Comparison of ENCODE assay signal across 21 cellular contexts in genomic region chr22:37184816-37185541, GRCh38. TPM values are rescaled to one million over a fixed set of nuclear protein-coding genes. Genes with fewer than 3 reads are reported as not detected.
A peak's percentile ranks its signal among the peaks of the same experiment; 100 is the strongest.
DNase-seq lines count a peak whose midpoint lies in the region; ATAC-seq and TF ChIP-seq lines count a peak whose summit lies in the region.
"Had no signal": no experiment of that assay in that cellular context is flagged by ENCODE, and none has a peak within 500 bp of the region (broad histone marks: within the 10 kb centered on the region; RNA-seq: fewer than 3 reads in every experiment).

No MANE protein-coding gene starts in this region.

- WGBS in psoas muscle, 3 donors = 89 to 94% (median 94%) methylated on average over 18 of the region's 18 CpGs

- CTCF ChIA-PET in activated naive CD4-positive, alpha-beta T cell treated with anti-CD3 and anti-CD28 coated beads, Interleukin-2, amount 10 ng/mL, durations not matched to agents 7 days and 5 days (lab: Charles Lee) = interaction anchor here (1.1 to 1.5 kb wide), 2 partner anchors 13 kb away, joined by 3 to 4 read pairs; no protein-coding TSS in a partner anchor
- CTCF ChIA-PET in activated naive CD4-positive, alpha-beta T cell treated with anti-CD3 and anti-CD28 coated beads for 36 hours (lab: Charles Lee) = interaction anchor here (0.6 to 2.2 kb wide), 2 partner anchors 12 to 45 kb away, joined by 3 to 4 read pairs; no protein-coding TSS in a partner anchor

- H3K4me1 ChIP-seq in left ventricle myocardium inferior (peaks cover 53% of the 10 kb centered on the region), psoas muscle (peaks cover 38% of the 10 kb centered on the region)

- H3K9me3 ChIP-seq in left ventricle myocardium inferior (replicated peaks) = no peaks in the 10 kb centered on the region
- no peaks in the 10 kb centered on the region for H3K9me3 ChIP-seq in psoas muscle
- H3K9me3 ChIP-seq: colonic mucosa, stomach, uterus had no signal

- H3K36me3 ChIP-seq in left ventricle myocardium inferior (no peaks in the 10 kb centered on the region), psoas muscle (ENCODE audit: insufficient read depth in 1 of 2, low read depth in 1 of 2) (no peaks in the 10 kb centered on the region)
- H3K36me3 ChIP-seq: colonic mucosa, uterus had no signal

- ATAC-seq in psoas muscle (no peak), HG02623 (IDR thresholded peaks at IDR 0.05; ENCODE audit: unreplicated experiment) (no peak), HG02759 (IDR thresholded peaks at IDR 0.05; ENCODE audit: unreplicated experiment) (no peak)

- DNase-seq in activated naive CD4-positive, alpha-beta T cell treated with anti-CD3 and anti-CD28 coated beads, Interleukin-2, amount 10 ng/mL, durations not matched to agents 7 days and 5 days = no peak
- DNase-seq in activated naive CD4-positive, alpha-beta T cell treated with anti-CD3 and anti-CD28 coated beads for 36 hours = no peak
- DNase-seq in left ventricle myocardium inferior (peak; percentile 12), psoas muscle (peak; percentile 6 to 47)
- DNase-seq: anterior cingulate cortex, colonic mucosa, DMS53, HCEC 1CT, NCI-H146, stomach, SW 1271, uterus had no signal

- H3K27ac Mint-ChIP-seq in activated naive CD4-positive, alpha-beta T cell treated with anti-CD3 and anti-CD28 coated beads, Interleukin-2, amount 10 ng/mL, durations not matched to agents 7 days and 5 days = peak overlapping the region; percentile 58
- no peak overlapping the region for H3K27ac Mint-ChIP-seq in activated naive CD4-positive, alpha-beta T cell treated with anti-CD3 and anti-CD28 coated beads for 36 hours

- no peaks in the 10 kb centered on the region for H3K9me3 Mint-ChIP-seq in activated naive CD4-positive, alpha-beta T cell treated with anti-CD3 and anti-CD28 coated beads, Interleukin-2, amount 10 ng/mL, durations not matched to agents 7 days and 5 days
- no peaks in the 10 kb centered on the region for H3K9me3 Mint-ChIP-seq in activated naive CD4-positive, alpha-beta T cell treated with anti-CD3 and anti-CD28 coated beads for 36 hours
- H3K9me3 Mint-ChIP-seq: activated T-helper 2 cell treated with anti-CD3 and anti-CD28 coated beads, Interferon-gamma antibody, Interleukin-2, Interleukin-4, amounts not matched to agents 10 μg/mL and 5 μg/mL and 100 μg/mL, durations not matched to agents 14 hours and 24 hours and 36 hours had no signal

- H3K27me3 Mint-ChIP-seq in activated naive CD4-positive, alpha-beta T cell treated with anti-CD3 and anti-CD28 coated beads, Interleukin-2, amount 10 ng/mL, durations not matched to agents 7 days and 5 days = peaks cover 3% of the 10 kb centered on the region
- no peaks in the 10 kb centered on the region for H3K27me3 Mint-ChIP-seq in activated naive CD4-positive, alpha-beta T cell treated with anti-CD3 and anti-CD28 coated beads for 36 hours (ENCODE audit: low read depth)

- H3K27me3 ChIP-seq in left ventricle myocardium inferior (ENCODE audit: low read depth) (no peaks in the 10 kb centered on the region), psoas muscle (ENCODE audit: insufficient read depth in 3 of 3, low read length in 2 of 3) (no peaks in the 10 kb centered on the region)
- H3K27me3 ChIP-seq: colonic mucosa, stomach, uterus had no signal

- no peak for TF ChIP-seq CTCF in left ventricle myocardium inferior (IDR thresholded peaks at IDR 0.05; ENCODE audit: borderline replicate concordance)
- no peak for TF ChIP-seq CTCF in psoas muscle (IDR thresholded peaks at IDR 0.05)

- H3K27ac ChIP-seq in left ventricle myocardium inferior (replicated peaks) = no peak overlapping the region
- no peak overlapping the region for H3K27ac ChIP-seq in psoas muscle
- H3K27ac ChIP-seq: C4-2B, colonic mucosa, stomach, uterus had no signal

- H3K4me3 ChIP-seq in left ventricle myocardium inferior (no peak overlapping the region), psoas muscle (no peak overlapping the region)
- H3K4me3 ChIP-seq: colonic mucosa, stomach, uterus had no signal

- no peak overlapping the region for H3K4me3 Mint-ChIP-seq in activated naive CD4-positive, alpha-beta T cell treated with anti-CD3 and anti-CD28 coated beads, Interleukin-2, amount 10 ng/mL, durations not matched to agents 7 days and 5 days
- H3K4me3 Mint-ChIP-seq in activated naive CD4-positive, alpha-beta T cell treated with anti-CD3 and anti-CD28 coated beads for 36 hours = no peak overlapping the region

- intact Hi-C loops in activated naive CD4-positive, alpha-beta T cell treated with anti-CD3 and anti-CD28 coated beads for 36 hours (cut with micrococcal nuclease) = no loop called here
- intact Hi-C loops in left ventricle myocardium inferior (cut with micrococcal nuclease) = no loop called here
- intact Hi-C loops in psoas muscle (cut with DNase I) = no loop called here

- H3K4me1 Mint-ChIP-seq in activated naive CD4-positive, alpha-beta T cell treated with anti-CD3 and anti-CD28 coated beads, Interleukin-2, amount 10 ng/mL, durations not matched to agents 7 days and 5 days = peaks cover 61% of the 10 kb centered on the region
- H3K4me1 Mint-ChIP-seq in activated naive CD4-positive, alpha-beta T cell treated with anti-CD3 and anti-CD28 coated beads for 36 hours (ENCODE audit: low read depth) = peaks cover 26% of the 10 kb centered on the region

- H3K36me3 Mint-ChIP-seq in activated naive CD4-positive, alpha-beta T cell treated with anti-CD3 and anti-CD28 coated beads, Interleukin-2, amount 10 ng/mL, durations not matched to agents 7 days and 5 days = peaks cover 6% of the 10 kb centered on the region
- peaks cover 2% of the 10 kb centered on the region for H3K36me3 Mint-ChIP-seq in activated naive CD4-positive, alpha-beta T cell treated with anti-CD3 and anti-CD28 coated beads for 36 hours (ENCODE audit: low read depth)

RNA-seq across cellular contexts. Expression of gene C1QTNF6, which starts 3.1 kb away (rescaled TPM):
- 10 to 100 TPM; 13.4 to 13.6 TPM for total RNA-seq in activated naive CD4-positive, alpha-beta T cell treated with anti-CD3 and anti-CD28 coated beads for 36 hours
- total RNA-seq in left ventricle myocardium inferior = 1.3 TPM
- total RNA-seq in psoas muscle = 1 to 10 TPM in 3 of 4 donors, under 1 TPM in 1; 0.75 to 8.2 (median 1.0) TPM
- polyA plus RNA-seq in psoas muscle = 1 to 10 TPM in 2 of 3 donors, under 1 TPM in 1; 0.66 to 1.8 (median 1.1) TPM

RNA-seq across cellular contexts. Expression of gene SSTR3, which starts 27.3 kb away (rescaled TPM):
- 10 to 100 TPM; 28.1 to 28.6 TPM for total RNA-seq in activated naive CD4-positive, alpha-beta T cell treated with anti-CD3 and anti-CD28 coated beads for 36 hours
- total RNA-seq in left ventricle myocardium inferior (not detected), psoas muscle (not detected)
- polyA plus RNA-seq in psoas muscle = under 1 TPM in 1 of 3 donors, not detected in 2; 0.01 TPM
- total RNA-seq: A172, fibroblast of villous mesenchyme, HT1080, myocyte had no signal
- polyA plus RNA-seq: liver had no signal

RNA-seq across cellular contexts. Expression of gene IL2RB, which starts 35.3 kb away (rescaled TPM):
- 100 to 1,000 TPM; 126 to 134 TPM for total RNA-seq in activated naive CD4-positive, alpha-beta T cell treated with anti-CD3 and anti-CD28 coated beads for 36 hours
- total RNA-seq in left ventricle myocardium inferior = 0.99 TPM
- total RNA-seq in psoas muscle = 1 to 10 TPM in 1 of 4 donors, under 1 TPM in 3; 0.54 to 1.5 (median 0.77) TPM
- under 1 TPM; 0.07 to 0.10 (median 0.10) TPM for polyA plus RNA-seq in psoas muscle
- total RNA-seq: A172, myocyte had no signal

RNA-seq across cellular contexts. Expression of gene RAC2, which starts 59.1 kb away (rescaled TPM):
- total RNA-seq in activated naive CD4-positive, alpha-beta T cell treated with anti-CD3 and anti-CD28 coated beads for 36 hours = 100 to 1,000 TPM; 728 to 759 TPM
- 1.8 TPM for total RNA-seq in left ventricle myocardium inferior
- total RNA-seq in psoas muscle = 1 to 10 TPM; 2.3 to 5.0 (median 3.0) TPM
- 1 to 10 TPM in 2 of 3 donors, under 1 TPM in 1; 0.90 to 1.8 (median 1.5) TPM for polyA plus RNA-seq in psoas muscle
- total RNA-seq: myocyte had no signal

Comparison
In these comparisons a context has a peak if more than half of its experiments do, and no peak if none do; other contexts are left out.
1. DNase-seq: peak in left ventricle myocardium inferior (single experiment) and psoas muscle (2 of 2); none in activated naive CD4-positive, alpha-beta T cell treated with anti-CD3 and anti-CD28 coated beads, Interleukin-2, amount 10 ng/mL, durations not matched to agents 7 days and 5 days (single experiment) and activated naive CD4-positive, alpha-beta T cell treated with anti-CD3 and anti-CD28 coated beads for 36 hours (single experiment).
2. RNA of gene SSTR3, which starts 27.3 kb away (total RNA-seq): 28.1 to 28.6 TPM in activated naive CD4-positive, alpha-beta T cell treated with anti-CD3 and anti-CD28 coated beads for 36 hours; not detected in psoas muscle and not detected in left ventricle myocardium inferior (single experiment); every median in the first group is over 10 times any median in the second.
3. RNA of gene IL2RB, which starts 35.3 kb away (total RNA-seq): 126 to 134 TPM in activated naive CD4-positive, alpha-beta T cell treated with anti-CD3 and anti-CD28 coated beads for 36 hours; 0.99 TPM in left ventricle myocardium inferior (single experiment) and 0.54 to 1.5 TPM in psoas muscle; every median in the first group is over 10 times any median in the second.